In the genomic region with DNA sequence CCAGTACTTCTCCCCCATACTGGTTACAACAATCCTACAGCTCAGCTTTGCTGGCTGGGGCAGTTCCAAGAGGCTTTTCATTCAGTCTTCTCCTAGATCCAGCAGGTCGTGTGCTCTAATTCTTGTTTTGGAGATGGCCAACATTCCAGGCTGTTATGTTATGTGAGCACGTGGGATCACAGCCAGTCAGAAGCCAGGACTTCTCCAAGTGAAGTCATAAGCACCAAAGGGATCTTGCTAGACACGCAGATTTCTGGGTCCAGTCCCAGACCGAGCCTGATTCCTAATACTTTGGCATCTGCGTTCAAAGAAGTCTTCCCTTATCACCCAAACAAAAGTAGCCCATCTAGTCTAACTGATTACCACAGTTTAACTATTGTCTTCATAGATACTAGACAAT, we compare ENCODE assay signal across 8 cellular contexts. TPM values are rescaled to one million over a fixed set of nuclear protein-coding genes. Genes with fewer than 3 reads are reported as not detected.
A peak's percentile ranks its signal among the peaks of the same experiment; 100 is the strongest.
DNase-seq lines count a peak whose midpoint lies in the region; FAIRE-seq and TF ChIP-seq lines count a peak whose summit lies in the region.

No MANE protein-coding gene starts in this region.

- no peaks in the 10 kb centered on the region for H3K9me2 ChIP-seq in OCI-LY7 (ENCODE audit: insufficient read depth, low read length)

- peaks cover 25% of the 10 kb centered on the region for H3K36me3 ChIP-seq in OCI-LY7 (ENCODE audit: insufficient read depth, low read length)
- no peaks in the 10 kb centered on the region for H3K36me3 ChIP-seq in effector memory CD4-positive, alpha-beta T cell (ENCODE audit: control insufficient read depth, insufficient read depth, low read length)
- no peaks in the 10 kb centered on the region for H3K36me3 ChIP-seq in mucosa of rectum (ENCODE audit: control insufficient read depth in 2 of 2, insufficient read depth in 2 of 2, low read length in 2 of 2)

- no peaks in the 10 kb centered on the region for H3K27me3 ChIP-seq in effector memory CD4-positive, alpha-beta T cell (replicated peaks; ENCODE audit: control insufficient read depth, insufficient read depth, low read length, poor library complexity, severe bottlenecking)
- no peaks in the 10 kb centered on the region for H3K27me3 ChIP-seq in mucosa of rectum (ENCODE audit: control insufficient read depth in 2 of 2, insufficient read depth in 2 of 2, low read length in 2 of 2)

- POLR2A ChIA-PET in OCI-LY7 (lab: Charles Lee): interaction anchor here (0.8 to 0.9 kb wide), 2 partner anchors 8 to 75 kb away, joined by 3 to 4 read pairs; no protein-coding TSS in a partner anchor

- FAIRE-seq in RCC 7860 (lab: Jason Lieb, UNC): no peak

- BruUV-seq in OCI-LY7 (replicated peaks; lab: Mats Ljungman, UMichigan): no TSS peak

- no peaks in the 10 kb centered on the region for H3K9me3 ChIP-seq in OCI-LY7 (ENCODE audit: low read length)
- no peaks in the 10 kb centered on the region for H3K9me3 ChIP-seq in effector memory CD4-positive, alpha-beta T cell (ENCODE audit: control insufficient read depth, low read length)
- no peaks in the 10 kb centered on the region for H3K9me3 ChIP-seq in mucosa of rectum (ENCODE audit: control insufficient read depth in 2 of 2, low read length in 2 of 2)

- CTCF ChIA-PET in OCI-LY7 (lab: Charles Lee; ENCODE audit: unreplicated experiment): interaction anchor here (0.7 kb wide), 1 partner anchor 74 kb away, joined by 3 read pairs; no protein-coding TSS in a partner anchor

- peak overlapping the region; percentile 94 for H3K4me2 ChIP-seq in OCI-LY7 (ENCODE audit: low read length)

- H3K27ac ChIP-seq in OCI-LY7 (ENCODE audit: low read depth, low read length, poor library complexity, severe bottlenecking) (peak overlapping the region; percentile 69), mucosa of rectum (ENCODE audit: low read depth in 2 of 2, low read length in 2 of 2) (peak overlapping the region; percentile 91 to 95)
- peak overlapping the region; percentile 87 for H3K27ac ChIP-seq in effector memory CD4-positive, alpha-beta T cell (ENCODE audit: insufficient read depth, low read length, poor library complexity, severe bottlenecking)

- H2AFZ ChIP-seq in OCI-LY7 (ENCODE audit: low read length): peak overlapping the region; percentile 42; the same call in 1 of the 2 replicates

- peaks cover 17% of the 10 kb centered on the region for H4K20me1 ChIP-seq in OCI-LY7 (ENCODE audit: insufficient read depth, low read length)

- no peak for TF ChIP-seq CTCF in OCI-LY7 (conservative IDR thresholded peaks at IDR 0.05; ENCODE audit: low read length)

- DNase-seq in GM03348 (ENCODE audit: low spot score): peak; percentile 89
- no peak for DNase-seq in OCI-LY7 (ENCODE audit: low spot score)
- no peak for DNase-seq in effector memory CD4-positive, alpha-beta T cell
- no peak for DNase-seq in NCI-H526 treated with DMSO at 0.1 percent for 48 hours (lab: John Stamatoyannopoulos, UW)
- DNase-seq in NCI-H1105 (lab: John Stamatoyannopoulos, UW): no peak
- no peak for DNase-seq in A172 (ENCODE audit: low spot score)
- no peak for DNase-seq in RCC 7860 (ENCODE audit: low spot score)

- H3K4me3 ChIP-seq in OCI-LY7 (ENCODE audit: low read depth, low read length, poor library complexity, severe bottlenecking): peak overlapping the region; percentile 69
- no peak overlapping the region for H3K4me3 ChIP-seq in effector memory CD4-positive, alpha-beta T cell (ENCODE audit: insufficient read depth, low read depth, low read length, poor library complexity, severe bottlenecking)
- H3K4me3 ChIP-seq in mucosa of rectum (ENCODE audit: low read length in 2 of 2): peak overlapping the region in 1 of 2 donors; percentile 75

- H3K4me1 ChIP-seq in OCI-LY7 (ENCODE audit: insufficient read depth, low read length, poor library complexity, severe bottlenecking): peaks cover 25% of the 10 kb centered on the region
- H3K4me1 ChIP-seq in effector memory CD4-positive, alpha-beta T cell (ENCODE audit: control insufficient read depth, insufficient read depth, low read length, poor library complexity, severe bottlenecking): peaks cover 17% of the 10 kb centered on the region
- H3K4me1 ChIP-seq in mucosa of rectum (ENCODE audit: control insufficient read depth in 2 of 2, insufficient read depth in 2 of 2, low read length in 2 of 2): peaks cover 18 to 21% of the 10 kb centered on the region in 2 donors

- H3K9ac ChIP-seq in mucosa of rectum (ENCODE audit: low read depth in 1 of 2, low read length in 2 of 2): peak overlapping the region; percentile 92 to 93

- intact Hi-C loops in OCI-LY7 (cut with micrococcal nuclease; ENCODE audit: unreplicated experiment): loop anchor here (10.0 kb wide), 1 partner anchor 309 kb away; the partner anchor contains the start of gene SAP30L

- peaks cover 49% of the 10 kb centered on the region for H3K79me2 ChIP-seq in OCI-LY7 (ENCODE audit: insufficient read depth, low read depth, low read length)

RNA-seq across cellular contexts. Expression of gene LARP1, which starts 1.4 kb away (rescaled TPM):
- 66.2 and 71.1 TPM in 2 replicates for total RNA-seq in OCI-LY7 (2014; rRNA removed; shearing (Covaris generic))
- 274 and 300 TPM in 2 replicates for total RNA-seq in OCI-LY7 (2022)
- 76.1 and 78.4 TPM in 2 replicates for total RNA-seq in A172 (2014; rRNA removed; shearing (Covaris generic))
